Comparison of ENCODE assay signal across 8 cellular contexts in genomic region chr11:88174627-88175003, GRCh38. TPM values are rescaled to one million over a fixed set of nuclear protein-coding genes. Genes with fewer than 3 reads are reported as not detected.
A peak's percentile ranks its signal among the peaks of the same experiment; 100 is the strongest.
DNase-seq lines count a peak whose midpoint lies in the region; ATAC-seq and TF ChIP-seq lines count a peak whose summit lies in the region.

No MANE protein-coding gene starts in this region.

- H3K9me3 Mint-ChIP-seq in Calu3 (ENCODE audit: low read depth, unreplicated experiment), result no peaks in the 10 kb centered on the region
- H3K9me3 Mint-ChIP-seq in type B pancreatic cell, result no peaks in the 10 kb centered on the region

- TF ChIP-seq CTCF in Calu3 (IDR thresholded peaks at IDR 0.05; ENCODE audit: unreplicated experiment) (no peak), IMR-90 (conservative IDR thresholded peaks at IDR 0.05; ENCODE audit: low read depth, low read length) (no peak), fibroblast of pulmonary artery (IDR thresholded peaks at IDR 0.05; ENCODE audit: low read length, missing control alignments) (no peak), neural cell (IDR thresholded peaks at IDR 0.05; ENCODE audit: poor library complexity, severe bottlenecking) (no peak), type B pancreatic cell (conservative IDR thresholded peaks at IDR 0.05) (no peak)

- CTCF ChIA-PET in Calu3 (lab: Charles Lee) (interaction anchor here (0.6 to 0.9 kb wide), 2 partner anchors 71 to 645 kb away, joined by 4 read pairs; no protein-coding TSS in a partner anchor), IMR-90 (lab: Yijun Ruan, JAX) (no interaction called here)

- peak; percentile 62 for DNase-seq in Calu3
- peak; percentile 86 for DNase-seq in IMR-90
- DNase-seq in activated T-cell treated with anti-CD3 and anti-CD28 coated beads, Interleukin-2, amount 50 U/mL, for 1 hour, result peak; percentile 25
- DNase-seq in fibroblast of pulmonary artery (ENCODE audit: low read depth), result peak; percentile 92
- DNase-seq in type B pancreatic cell (ENCODE audit: extremely low spot score, unreplicated experiment), result no peak
- no peak for DNase-seq in NCI-H1694 (lab: John Stamatoyannopoulos, UW)

- H4K5ac ChIP-seq in IMR-90 (ENCODE audit: low read depth, low read length), result no peak overlapping the region

- H3K79me1 ChIP-seq in IMR-90 (ENCODE audit: low read depth in 1 of 2, low read length in 2 of 2), result no peaks in the 10 kb centered on the region

- no peak overlapping the region for H3K23ac ChIP-seq in IMR-90 (ENCODE audit: low read depth, low read length)

- ATAC-seq in GM21360 (IDR thresholded peaks at IDR 0.05; ENCODE audit: unreplicated experiment), result peak; percentile 34
- peak; percentile 85 for ATAC-seq in IMR-90 (ENCODE audit: low read depth)

- H3K27ac Mint-ChIP-seq in Calu3 (ENCODE audit: unreplicated experiment) (no peak overlapping the region), type B pancreatic cell (peak overlapping the region; percentile 87)

- BruUV-seq in Calu3 (replicated peaks; lab: Mats Ljungman, UMichigan), result no TSS peak
- BruUV-seq in IMR-90 (replicated peaks; lab: Mats Ljungman, UMichigan), result no TSS peak

- no peak overlapping the region for H2BK20ac ChIP-seq in IMR-90 (ENCODE audit: low read depth, low read length)

- no peak overlapping the region for H4K91ac ChIP-seq in IMR-90 (ENCODE audit: insufficient read depth, low read depth, low read length)

- H3K4me3 ChIP-seq in IMR-90 (ENCODE audit: insufficient read depth, low read depth, low read length) (peak overlapping the region; percentile 46), fibroblast of pulmonary artery (replicated peaks; ENCODE audit: low read depth, low read length) (peak overlapping the region; percentile 57), neural cell (ENCODE audit: low read length) (peak overlapping the region; percentile 62)

- peak; percentile 66; the same call in 1 of the 2 replicates for TF ChIP-seq POLR2A in IMR-90 (IDR thresholded peaks at IDR 0.05; ENCODE audit: low read depth, low read length)

- H3K27me3 ChIP-seq in IMR-90 (ENCODE audit: control insufficient read depth, insufficient read depth, low read length) (no peaks in the 10 kb centered on the region; the same call in none of the 2 replicates), neural cell (ENCODE audit: insufficient read depth, low read depth, low read length) (peaks cover 14% of the 10 kb centered on the region)

- H2AFZ ChIP-seq in IMR-90 (replicated peaks; ENCODE audit: low read length, poor library complexity) (peak overlapping the region; percentile 94), neural cell (ENCODE audit: low read depth, low read length) (no peak overlapping the region)

- H3K27ac ChIP-seq in IMR-90 (ENCODE audit: insufficient read depth, low read length), result no peak overlapping the region
- no peak overlapping the region for H3K27ac ChIP-seq in neural cell (ENCODE audit: low read length)

- peak overlapping the region; percentile 47; the same call in 1 of the 2 replicates for H3K56ac ChIP-seq in IMR-90 (ENCODE audit: extremely low read depth, insufficient read depth, low read length)

- H3K14ac ChIP-seq in IMR-90 (replicated peaks; ENCODE audit: low read depth, low read length), result no peak overlapping the region

- H3K27me3 Mint-ChIP-seq in Calu3 (ENCODE audit: unreplicated experiment), result no peaks in the 10 kb centered on the region
- H3K27me3 Mint-ChIP-seq in type B pancreatic cell, result peaks cover 4% of the 10 kb centered on the region

- POLR2A ChIA-PET in IMR-90 (lab: Charles Lee; ENCODE audit: unreplicated experiment), result interaction anchor here (0.7 kb wide), 1 partner anchor 158 kb away, joined by 18 read pairs; no protein-coding TSS in a partner anchor

- no peak for TF ChIP-seq EP300 in neural cell (conservative IDR thresholded peaks at IDR 0.05; ENCODE audit: poor library complexity, severe bottlenecking)

- H3K4me3 Mint-ChIP-seq in Calu3 (ENCODE audit: low read depth, unreplicated experiment) (peak overlapping the region; percentile 80), type B pancreatic cell (peak overlapping the region; percentile 92)

- H4K8ac ChIP-seq in IMR-90 (ENCODE audit: low read depth in 2 of 2, low read length in 2 of 2), result peak overlapping the region; percentile 28 to 64; a peak in 3 of 4 replicates

- no peak overlapping the region for H3K4ac ChIP-seq in IMR-90 (ENCODE audit: low read depth, low read length)

- H4K20me1 ChIP-seq in IMR-90 (ENCODE audit: insufficient read depth, low read length), result no peaks in the 10 kb centered on the region
- no peaks in the 10 kb centered on the region for H4K20me1 ChIP-seq in neural cell (ENCODE audit: insufficient read depth)

- dilution Hi-C loops in IMR-90 (cut with HindIII; ENCODE audit: low sequenced_read_pairs, unreplicated experiment), result no loop called here

- intact Hi-C loops in Calu3 (cut with micrococcal nuclease; ENCODE audit: unreplicated experiment), result loop anchor here (1.0 kb wide), 1 partner anchor 70 kb away; no protein-coding TSS in a partner anchor
- intact Hi-C loops in IMR-90 (cut with micrococcal nuclease), result loop anchor here (5.0 kb wide), 1 partner anchor 368 kb away; no protein-coding TSS in a partner anchor

- peaks cover 2% of the 10 kb centered on the region; the same call in 1 of the 2 replicates for H3K4me1 ChIP-seq in IMR-90 (ENCODE audit: control insufficient read depth, insufficient read depth, low read length)

- 0 out of 2 replicates have a peak, but pooled peaks cover 4% of the 10 kb centered on the region for H3K9me1 ChIP-seq in IMR-90 (ENCODE audit: insufficient read depth, low read length)

- H3K4me2 ChIP-seq in IMR-90 (ENCODE audit: low read depth, low read length), result peak overlapping the region; percentile 95
- no peak overlapping the region for H3K4me2 ChIP-seq in neural cell (ENCODE audit: low read length)

- H2BK15ac ChIP-seq in IMR-90 (ENCODE audit: low read depth, low read length), result no peak overlapping the region

- no peak overlapping the region for H2AK5ac ChIP-seq in IMR-90 (ENCODE audit: low read depth, low read length)

- no peaks in the 10 kb centered on the region for H3K9me3 ChIP-seq in IMR-90 (ENCODE audit: control insufficient read depth, insufficient read depth, low read length)
- no peaks in the 10 kb centered on the region for H3K9me3 ChIP-seq in neural cell (ENCODE audit: low read length)

- H3F3A ChIP-seq in neural cell (ENCODE audit: insufficient read depth, low read length, poor library complexity, severe bottlenecking), result no peaks in the 10 kb centered on the region

- peak overlapping the region; percentile 47 for H3K9ac ChIP-seq in IMR-90 (ENCODE audit: low read depth, low read length)
- H3K9ac ChIP-seq in neural cell (ENCODE audit: low read length), result no peak overlapping the region

- H3K9me2 ChIP-seq in neural cell (ENCODE audit: insufficient read depth, low read length), result no peaks in the 10 kb centered on the region

- 0% methylated on average over 1 of the region's 12 CpGs; no CpG with 5 or more reads in 1 of the 2 experiments for WGBS in IMR-90 (ENCODE audit: extremely low coverage in 2 of 2, insufficient read length in 1 of 2), 2 experiments

- peaks cover 14% of the 10 kb centered on the region for H3K36me3 Mint-ChIP-seq in Calu3 (ENCODE audit: insufficient read depth, unreplicated experiment)
- H3K36me3 Mint-ChIP-seq in type B pancreatic cell, result peaks cover 4% of the 10 kb centered on the region

- H2BK5ac ChIP-seq in IMR-90 (ENCODE audit: low read depth, low read length, poor library complexity, severe bottlenecking), result no peak overlapping the region

- no peak overlapping the region for H2AK9ac ChIP-seq in IMR-90 (replicated peaks; ENCODE audit: low read depth, low read length, poor library complexity)

- H3K36me3 ChIP-seq in IMR-90 (ENCODE audit: control insufficient read depth, insufficient read depth, low read length), result no peaks in the 10 kb centered on the region
- H3K36me3 ChIP-seq in neural cell (ENCODE audit: insufficient read depth, low read length), result no peaks in the 10 kb centered on the region

- peaks cover 9% of the 10 kb centered on the region for H3K4me1 Mint-ChIP-seq in Calu3 (ENCODE audit: low read depth, unreplicated experiment)
- peaks cover 14% of the 10 kb centered on the region for H3K4me1 Mint-ChIP-seq in type B pancreatic cell (ENCODE audit: unreplicated experiment)

- H2BK120ac ChIP-seq in IMR-90 (ENCODE audit: low read depth, low read length), result peak overlapping the region; percentile 13

- no peak overlapping the region for H3K18ac ChIP-seq in IMR-90 (ENCODE audit: low read depth, low read length)

- no peaks in the 10 kb centered on the region for H3K79me2 ChIP-seq in neural cell (replicated peaks; ENCODE audit: insufficient read depth, low read length)

- TF ChIP-seq RAD21 in IMR-90 (IDR thresholded peaks at IDR 0.05; ENCODE audit: low read length), result no peak
- no peak for TF ChIP-seq RAD21 in neural cell (conservative IDR thresholded peaks at IDR 0.05)

- in situ Hi-C loops in IMR-90 (cut with MboI; ENCODE audit: low sequenced_read_pairs), result no loop called here

TF ChIP-seq in IMR-90, 13 proteins besides CTCF, POLR2A, EP300 and RAD21:
- TF ChIP-seq CEBPB (IDR thresholded peaks at IDR 0.05; ENCODE audit: low read depth, low read length) (peak; percentile 22; the same call in 1 of the 2 replicates), MXI1 (IDR thresholded peaks at IDR 0.05; ENCODE audit: borderline replicate concordance, low read depth, low read length) (no peak), FOS (IDR thresholded peaks at IDR 0.05; ENCODE audit: low read depth, low read length) (no peak)

TF ChIP-seq in neural cell, 6 proteins besides CTCF, POLR2A, EP300 and RAD21 (continues in another document):
- no peak for TF ChIP-seq SMC3 (conservative IDR thresholded peaks at IDR 0.05; ENCODE audit: poor library complexity)
- TF ChIP-seq MXI1 (conservative IDR thresholded peaks at IDR 0.05; ENCODE audit: poor library complexity, severe bottlenecking), result no peak
- TF ChIP-seq TAF1 (IDR thresholded peaks at IDR 0.05; ENCODE audit: low read depth), result no peak
- no peak for TF ChIP-seq POLR2AphosphoS5 (IDR thresholded peaks at IDR 0.05)

RNA-seq across cellular contexts. Expression of gene RAB38, which starts 0.6 kb away (rescaled TPM):
- 6.3 and 7.3 TPM in 2 replicates for total RNA-seq in Calu3 (2022)
- 6.4 and 6.5 TPM in 2 replicates for total RNA-seq in IMR-90 (2012; rRNA removed)
- 4.1 and 5.0 TPM in 2 replicates for polyA plus RNA-seq in IMR-90 (2012; rRNA removed)
- 1.9 and 2.0 TPM in 2 replicates for polyA plus RNA-seq in IMR-90 (2012; cell fraction: cytosol; rRNA removed)
- polyA plus RNA-seq in IMR-90 (2012; cell fraction: nucleus; rRNA removed; ENCODE audit: low replicate concordance), result 0.77 and 1.9 TPM in 2 replicates
- 0.40 TPM in 1 of 2 replicates, not detected in the other for polyA plus RNA-seq in neural cell
- not detected in 2 replicates for polyA minus RNA-seq in neural cell
- total RNA-seq in type B pancreatic cell (ENCODE audit: low replicate concordance), result 10.2 and 16.8 TPM in 2 replicates

Comparison
In these comparisons a context has a peak if more than half of its experiments do, and no peak if none do; other contexts are left out.
1. DNase-seq: peak in Calu3 (single experiment), IMR-90 (single experiment), activated T-cell treated with anti-CD3 and anti-CD28 coated beads, Interleukin-2, amount 50 U/mL, for 1 hour (single experiment) and fibroblast of pulmonary artery (single experiment); none in type B pancreatic cell (single experiment) and NCI-H1694 (single experiment).
2. Peak in every context shown above with its lines, with median percentiles within 50 percentile points of each other: H3K4me3 ChIP-seq.